Comparison of ENCODE assay signal across 8 cellular contexts in genomic region chr9:137423001-137423809, GRCh38. TPM values are rescaled to one million over a fixed set of nuclear protein-coding genes. Genes with fewer than 3 reads are reported as not detected.
DNase-seq lines count a peak whose midpoint lies in the region; ATAC-seq and TF ChIP-seq lines count a peak whose summit lies in the region.

Gene EXD3 (minus strand): TSS chr9:137423162. CDS start chr9:137395357, 27,805 bp downstream.
Gene NOXA1 (plus strand): TSS chr9:137423393. CDS start chr9:137423530, 137 bp downstream.

- CTCF ChIA-PET in OCI-LY7 (lab: Charles Lee; ENCODE audit: unreplicated experiment), result interaction anchor here (0.6 kb wide), 1 partner anchor 112 kb away, joined by 4 read pairs; no protein-coding TSS in a partner anchor

- no peaks in the 10 kb centered on the region for H3K9me3 ChIP-seq in HUES6 (ENCODE audit: control insufficient read depth, insufficient read depth, low read depth, low read length)
- no peaks in the 10 kb centered on the region for H3K9me3 ChIP-seq in OCI-LY7 (ENCODE audit: low read length)
- no peaks in the 10 kb centered on the region for H3K9me3 ChIP-seq in esophagus (ENCODE audit: control insufficient read depth in 2 of 2, insufficient read depth in 1 of 2, low read depth in 1 of 2, low read length in 1 of 2)
- H3K9me3 ChIP-seq in muscle layer of colon (ENCODE audit: low read length), result no peaks in the 10 kb centered on the region

- BruUV-seq in OCI-LY7 (replicated peaks; lab: Mats Ljungman, UMichigan), result no TSS peak

- H3K27me3 ChIP-seq in HUES6 (ENCODE audit: control insufficient read depth, insufficient read depth, low read length), result peaks cover 17% of the 10 kb centered on the region
- H3K27me3 ChIP-seq in esophagus (ENCODE audit: control insufficient read depth in 1 of 2, insufficient read depth in 2 of 2, low read length in 2 of 2), result no peaks in the 10 kb centered on the region
- H3K27me3 ChIP-seq in muscle layer of colon (ENCODE audit: control insufficient read depth in 1 of 2, insufficient read depth in 2 of 2, low read length in 2 of 2), result no peaks in the 10 kb centered on the region

- peak within 1 kb of the TSS; percentile 98 for H3K4me2 ChIP-seq in OCI-LY7 (ENCODE audit: low read length)

- H3K36me3 ChIP-seq in HUES6 (ENCODE audit: control insufficient read depth, insufficient read depth, low read length) (no peaks in the 10 kb centered on the region), OCI-LY7 (ENCODE audit: insufficient read depth, low read length) (no peaks in the 10 kb centered on the region), esophagus (ENCODE audit: control insufficient read depth in 2 of 2, insufficient read depth in 2 of 2, low read length in 1 of 2) (peaks cover 0 to 3% of the 10 kb centered on the region in 2 donors), muscle layer of colon (ENCODE audit: insufficient read depth, low read length) (no peaks in the 10 kb centered on the region)

- no peaks in the 10 kb centered on the region for H3K4me1 ChIP-seq in HUES6 (ENCODE audit: control insufficient read depth, insufficient read depth, low read length)
- H3K4me1 ChIP-seq in OCI-LY7 (ENCODE audit: insufficient read depth, low read length, poor library complexity, severe bottlenecking), result peaks cover 17% of the 10 kb centered on the region
- peaks cover 2 to 7% of the 10 kb centered on the region in 2 donors for H3K4me1 ChIP-seq in esophagus (ENCODE audit: control insufficient read depth in 2 of 2, insufficient read depth in 2 of 2, low read length in 1 of 2)
- peaks cover 10% of the 10 kb centered on the region for H3K4me1 ChIP-seq in muscle layer of colon (ENCODE audit: insufficient read depth, low read length)

- H4K20me1 ChIP-seq in OCI-LY7 (ENCODE audit: insufficient read depth, low read length), result no peaks in the 10 kb centered on the region

- peak within 1 kb of the TSS; percentile 75 for H2AFZ ChIP-seq in OCI-LY7 (ENCODE audit: low read length)

- peaks cover 24% of the 10 kb centered on the region; the same call in 1 of the 2 replicates for H3K79me2 ChIP-seq in OCI-LY7 (ENCODE audit: insufficient read depth, low read depth, low read length)

- peak; percentile 76 for ATAC-seq in GM21447 (IDR thresholded peaks at IDR 0.05; ENCODE audit: unreplicated experiment)

- H3K27ac ChIP-seq in HUES6 (ENCODE audit: low read depth, low read length), result peak within 1 kb of the TSS; percentile 56; the same call in 1 of the 2 replicates
- peak within 1 kb of the TSS; percentile 36 for H3K27ac ChIP-seq in OCI-LY7 (ENCODE audit: low read depth, low read length, poor library complexity, severe bottlenecking)
- peak within 1 kb of the TSS; percentile 72 to 88 for H3K27ac ChIP-seq in esophagus (ENCODE audit: low read depth in 2 of 2, low read length in 1 of 2)
- peak within 1 kb of the TSS; percentile 43 for H3K27ac ChIP-seq in muscle layer of colon (ENCODE audit: low read depth, low read length)

- 1% methylated on average over 53 to 108 of the region's 108 CpGs for WGBS in esophagus, 2 donors

- H3K9me2 ChIP-seq in OCI-LY7 (ENCODE audit: insufficient read depth, low read length), result no peaks in the 10 kb centered on the region

- intact Hi-C loops in OCI-LY7 (cut with micrococcal nuclease; ENCODE audit: unreplicated experiment), result no loop called here

- POLR2A ChIA-PET in OCI-LY7 (lab: Charles Lee), result interaction anchor here (1.1 kb wide), 1 partner anchor 40 kb away, joined by 3 read pairs; no protein-coding TSS in a partner anchor

- peak; percentile 97 for DNase-seq in DMS 273 (lab: John Stamatoyannopoulos, UW; ENCODE audit: unreplicated experiment)
- peak; percentile 96 for DNase-seq in OCI-LY7 (ENCODE audit: low spot score)
- DNase-seq in activated T-cell treated with anti-CD3 and anti-CD28 coated beads for 48 hours (ENCODE audit: low read depth), result peak; percentile 95
- DNase-seq in stimulated activated CD8-positive, alpha-beta memory T cell treated with anti-CD3 and anti-CD28 coated beads, Interleukin-4, amount 100 ng/mL, for 48 hours, result peak; percentile 98

- H3K4me3 ChIP-seq in HUES6 (ENCODE audit: low read depth, low read length), result peak within 1 kb of the TSS; percentile 91
- H3K4me3 ChIP-seq in OCI-LY7 (ENCODE audit: low read depth, low read length, poor library complexity, severe bottlenecking), result peak within 1 kb of the TSS; percentile 84
- H3K4me3 ChIP-seq in esophagus (ENCODE audit: low read depth in 1 of 2, low read length in 2 of 2), result peak within 1 kb of the TSS; percentile 78 to 85
- peak within 1 kb of the TSS; percentile 83 to 84 for H3K4me3 ChIP-seq in muscle layer of colon (ENCODE audit: low read depth in 1 of 2, low read length in 2 of 2)

- H3K9ac ChIP-seq in HUES6 (ENCODE audit: low read length) (peak within 1 kb of the TSS; percentile 52), muscle layer of colon (ENCODE audit: low read length) (peak within 1 kb of the TSS; percentile 53)

- peak; percentile 66; the same call in 1 of the 2 replicates for TF ChIP-seq CTCF in OCI-LY7 (conservative IDR thresholded peaks at IDR 0.05; ENCODE audit: low read length)

RNA-seq across cellular contexts. Expression of gene EXD3, which starts in this region (rescaled TPM):
- total RNA-seq in OCI-LY7 (2014; rRNA removed; shearing (Covaris generic)), result 14.2 and 27.0 TPM in 2 replicates
- total RNA-seq in OCI-LY7 (2022), result 20.8 and 27.0 TPM in 2 replicates
- polyA plus RNA-seq in esophagus, result 10 to 100 TPM in 1 of 2 donors, 1 to 10 TPM in 1; 9.7 to 20.8 TPM

RNA-seq across cellular contexts. Expression of gene NOXA1, which starts in this region (rescaled TPM):
- total RNA-seq in OCI-LY7 (2014; rRNA removed; shearing (Covaris generic)), result not detected in 2 replicates
- not detected in 2 replicates for total RNA-seq in OCI-LY7 (2022)
- 10 to 100 TPM in 1 of 2 donors, 1 to 10 TPM in 1; 6.5 to 14.3 TPM for polyA plus RNA-seq in esophagus

Comparison
In these comparisons a context has a peak if more than half of its experiments do, and no peak if none do; other contexts are left out.
1. Peak in every context shown above with its lines: DNase-seq, ATAC-seq, H3K4me3 ChIP-seq and H3K27ac ChIP-seq.